8 cellular contexts compared by ENCODE assay signal in the genomic region with DNA sequence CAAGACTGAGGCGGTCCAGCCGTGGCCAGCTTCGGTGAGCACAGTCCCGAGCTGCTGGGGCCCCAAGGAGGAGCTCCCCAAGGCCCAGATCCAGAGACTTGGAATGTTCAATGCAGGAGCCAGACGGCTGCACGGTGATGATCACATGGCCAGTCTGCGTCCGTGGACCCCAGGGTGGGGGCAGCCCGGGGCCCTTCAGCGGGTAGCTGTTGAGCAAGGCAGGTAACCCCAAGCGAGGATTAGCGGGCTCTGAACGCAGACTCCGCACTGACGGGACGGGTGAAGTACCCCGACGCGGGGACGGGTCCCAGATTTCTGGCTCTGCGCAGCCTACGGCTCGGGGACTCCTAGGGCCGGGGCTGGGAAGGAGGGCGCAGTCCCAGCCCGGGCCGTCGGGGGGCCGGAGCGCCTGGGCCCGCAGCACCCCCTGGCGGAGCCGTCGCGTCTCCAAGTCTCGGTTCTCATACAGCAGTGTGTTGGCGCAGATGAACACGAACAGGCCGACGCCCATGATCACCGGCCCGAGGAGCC. TPM values are rescaled to one million over a fixed set of nuclear protein-coding genes. Genes with fewer than 3 reads are reported as not detected.
DNase-seq lines count a peak whose midpoint lies in the region; ATAC-seq and TF ChIP-seq lines count a peak whose summit lies in the region.

No MANE protein-coding gene starts in this region.

- H3K9me3 Mint-ChIP-seq in HFFc6: no peaks in the 10 kb centered on the region
- H3K9me3 Mint-ChIP-seq in stimulated activated effector memory CD8-positive, alpha-beta T cell treated with anti-CD3 and anti-CD28 coated beads, Interleukin-12 subunit alpha, Interleukin-12 subunit beta, amount 100 ng/mL, for 72 hours: no peaks in the 10 kb centered on the region

- DNase-seq in HFFc6 (no peak), mesenteric fat pad (ENCODE audit: low spot score) (peak; percentile 90)
- peak; percentile 66 for DNase-seq in central memory CD4-positive, alpha-beta T cell
- DNase-seq in stimulated activated effector memory CD8-positive, alpha-beta T cell treated with anti-CD3 and anti-CD28 coated beads, Interleukin-12 subunit alpha, Interleukin-12 subunit beta, amount 100 ng/mL, for 72 hours (ENCODE audit: low spot score in 2 of 2): peak; percentile 45 to 80

- H3K4me1 ChIP-seq in ACC112 (ENCODE audit: control insufficient read depth, insufficient read depth, low read length, unreplicated experiment): peaks cover 12% of the 10 kb centered on the region

- peaks cover 20% of the 10 kb centered on the region for H3K4me1 Mint-ChIP-seq in HFFc6 (ENCODE audit: low read depth)
- H3K4me1 Mint-ChIP-seq in stimulated activated effector memory CD8-positive, alpha-beta T cell treated with anti-CD3 and anti-CD28 coated beads, Interleukin-12 subunit alpha, Interleukin-12 subunit beta, amount 100 ng/mL, for 72 hours: peaks cover 9% of the 10 kb centered on the region

- no peak overlapping the region for H3K27ac Mint-ChIP-seq in HFFc6
- H3K27ac Mint-ChIP-seq in stimulated activated effector memory CD8-positive, alpha-beta T cell treated with anti-CD3 and anti-CD28 coated beads, Interleukin-12 subunit alpha, Interleukin-12 subunit beta, amount 100 ng/mL, for 72 hours: no peak overlapping the region

- peak overlapping the region; percentile 87; the same call in 1 of the 2 replicates for H3K4me3 ChIP-seq in ACC112 (ENCODE audit: low read depth, low read length)

- peak; percentile 72 for ATAC-seq in stimulated activated effector memory CD8-positive, alpha-beta T cell treated with anti-CD3 and anti-CD28 coated beads, Interleukin-12 subunit alpha, Interleukin-12 subunit beta, amount 100 ng/mL, for 72 hours
- ATAC-seq in HG03175 (IDR thresholded peaks at IDR 0.05; ENCODE audit: unreplicated experiment) (no peak), GM19463 (IDR thresholded peaks at IDR 0.05; ENCODE audit: unreplicated experiment) (no peak)

- H3K79me2 ChIP-seq in ACC112 (ENCODE audit: control insufficient read depth, insufficient read depth, low read length, unreplicated experiment): peaks cover 17% of the 10 kb centered on the region

- no peaks in the 10 kb centered on the region; the same call in 1 of the 2 replicates for H3K36me3 ChIP-seq in ACC112 (ENCODE audit: insufficient read depth, low read length)

- H2AFZ ChIP-seq in ACC112 (ENCODE audit: low read length, unreplicated experiment): no peak overlapping the region

- TF ChIP-seq CTCF in HFFc6 (IDR thresholded peaks at IDR 0.05): peak; percentile 71
- peak; percentile 39; the same call in 1 of the 2 replicates for TF ChIP-seq CTCF in VCaP (conservative IDR thresholded peaks at IDR 0.05)

- no peaks in the 10 kb centered on the region for H3K27me3 ChIP-seq in ACC112 (ENCODE audit: insufficient read depth, low read length)

- H3K27me3 Mint-ChIP-seq in HFFc6 (ENCODE audit: insufficient read depth): peaks cover 4% of the 10 kb centered on the region

- H3K4me3 Mint-ChIP-seq in HFFc6: peak overlapping the region; percentile 9; the same call in 1 of the 2 replicates
- H3K4me3 Mint-ChIP-seq in stimulated activated effector memory CD8-positive, alpha-beta T cell treated with anti-CD3 and anti-CD28 coated beads, Interleukin-12 subunit alpha, Interleukin-12 subunit beta, amount 100 ng/mL, for 72 hours: no peak overlapping the region

- no peak overlapping the region for H3K27ac ChIP-seq in ACC112 (ENCODE audit: low read depth, low read length)
- no peak overlapping the region for H3K27ac ChIP-seq in VCaP

- H3K36me3 Mint-ChIP-seq in HFFc6 (ENCODE audit: low read depth): no peaks in the 10 kb centered on the region
- H3K36me3 Mint-ChIP-seq in stimulated activated effector memory CD8-positive, alpha-beta T cell treated with anti-CD3 and anti-CD28 coated beads, Interleukin-12 subunit alpha, Interleukin-12 subunit beta, amount 100 ng/mL, for 72 hours: peaks cover 38% of the 10 kb centered on the region

RNA-seq across cellular contexts. Expression of gene TMEM200B, which starts 2.7 kb away (rescaled TPM):
- total RNA-seq in HFFc6 (2021; fragmentation: NEBNext Ultra II Directional; extraction: Animal tissue kit (Norgen Biotek cat#: 25700)): 10 to 100 TPM; 12.7 to 15.4 (median 13.6) TPM
- 15.1 TPM for total RNA-seq in mesenteric fat pad
